7 cellular contexts compared by ENCODE assay signal in the genomic region with DNA sequence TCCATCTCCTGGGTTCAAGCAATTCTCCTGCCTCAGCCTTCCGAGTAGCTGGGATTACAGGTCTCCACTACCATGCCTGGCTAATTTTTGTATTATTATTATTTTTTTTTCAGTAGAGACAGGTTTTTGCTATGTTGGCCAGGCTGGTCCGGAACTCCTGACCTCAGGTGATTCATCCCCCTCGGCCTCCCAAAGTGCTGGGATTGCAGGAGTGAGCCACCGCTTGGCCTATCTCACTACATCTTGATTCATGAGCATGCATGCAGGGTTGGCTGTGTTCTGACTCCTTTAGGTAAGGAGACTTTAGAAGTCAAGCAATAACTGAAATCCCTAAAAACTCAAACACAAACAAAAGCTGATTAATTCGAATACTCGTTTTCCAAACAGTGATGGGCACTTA.
"Had no signal": no experiment of that assay in that cellular context is flagged by ENCODE, and none has a peak within 500 bp of the region (broad histone marks: within the 10 kb centered on the region; RNA-seq: fewer than 3 reads in every experiment).

No MANE protein-coding gene starts in this region.

- H3K27me3 ChIP-seq: hepatocyte had no signal

- DNase-seq: activated CD4-positive, alpha-beta T cell treated with anti-CD3 and anti-CD28 coated beads, Interleukin-2, amount 50 U/mL, for 1 hour; activated CD4-positive, CD25-positive, alpha-beta regulatory T cell; amniotic stem cell; naive B cell; T-helper 1 cell had no signal

- H3K27ac ChIP-seq: hepatocyte had no signal

- H3K9me3 Mint-ChIP-seq: activated naive CD4-positive, alpha-beta T cell treated with anti-CD3 and anti-CD28 coated beads, Interleukin-2, amount 50 U/mL, for 24 hours had no signal

- H3K79me2 ChIP-seq: hepatocyte had no signal

- H3K27me3 Mint-ChIP-seq: activated naive CD4-positive, alpha-beta T cell treated with anti-CD3 and anti-CD28 coated beads, Interleukin-2, amount 50 U/mL, for 24 hours; naive B cell had no signal

- H3K4me3 ChIP-seq: hepatocyte had no signal

- H3K27ac Mint-ChIP-seq: activated naive CD4-positive, alpha-beta T cell treated with anti-CD3 and anti-CD28 coated beads, Interleukin-2, amount 50 U/mL, for 24 hours; naive B cell had no signal

- H3K36me3 Mint-ChIP-seq: activated naive CD4-positive, alpha-beta T cell treated with anti-CD3 and anti-CD28 coated beads, Interleukin-2, amount 50 U/mL, for 24 hours; naive B cell had no signal

- H2AFZ ChIP-seq: hepatocyte had no signal

- H3K4me3 Mint-ChIP-seq: activated naive CD4-positive, alpha-beta T cell treated with anti-CD3 and anti-CD28 coated beads, Interleukin-2, amount 50 U/mL, for 24 hours; naive B cell had no signal

- H3K4me1 Mint-ChIP-seq: activated naive CD4-positive, alpha-beta T cell treated with anti-CD3 and anti-CD28 coated beads, Interleukin-2, amount 50 U/mL, for 24 hours; naive B cell had no signal

- H3K4me2 ChIP-seq: hepatocyte had no signal
